In the genomic region with DNA sequence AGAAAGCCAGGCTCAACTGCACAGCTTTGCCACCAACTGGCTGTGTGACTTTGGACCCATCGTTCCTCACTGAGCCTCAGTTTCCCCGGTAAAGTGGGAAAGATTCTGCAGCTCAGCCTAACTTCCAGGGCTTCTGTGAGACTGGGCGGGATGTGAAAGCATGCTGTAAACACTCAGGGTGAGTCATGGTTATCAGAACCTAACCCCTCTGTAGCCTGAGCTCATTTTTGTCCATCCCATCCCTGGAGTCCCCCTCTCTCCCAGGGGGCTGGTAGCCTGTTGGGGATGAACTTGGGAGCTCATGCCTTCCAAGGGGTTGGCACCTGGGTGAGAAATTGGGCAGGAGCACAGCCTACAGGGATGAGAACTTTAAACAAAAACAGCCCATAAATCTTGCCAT, we compare ENCODE assay signal across 9 cellular contexts. TPM values are rescaled to one million over a fixed set of nuclear protein-coding genes. Genes with fewer than 3 reads are reported as not detected.
DNase-seq lines count a peak whose midpoint lies in the region; ATAC-seq and TF ChIP-seq lines count a peak whose summit lies in the region.
"Had no signal": no experiment of that assay in that cellular context is flagged by ENCODE, and none has a peak within 500 bp of the region (broad histone marks: within the 10 kb centered on the region; RNA-seq: fewer than 3 reads in every experiment).

No MANE protein-coding gene starts in this region.

- no peaks in the 10 kb centered on the region for H3K27me3 Mint-ChIP-seq in activated T-cell treated with anti-CD3 and anti-CD28 coated beads, Interleukin-2, amount 50 U/mL, for 4 hours (ENCODE audit: low read depth)
- H3K27me3 Mint-ChIP-seq in activated CD8-positive, alpha-beta T cell treated with anti-CD3 and anti-CD28 coated beads, Interleukin-2, amount 10 ng/mL, durations not matched to agents 7 days and 5 days (ENCODE audit: low read depth), result no peaks in the 10 kb centered on the region

- peaks cover 78% of the 10 kb centered on the region for H3K4me1 Mint-ChIP-seq in activated T-cell treated with anti-CD3 and anti-CD28 coated beads, Interleukin-2, amount 50 U/mL, for 4 hours (ENCODE audit: low read depth)
- H3K4me1 Mint-ChIP-seq in activated CD8-positive, alpha-beta T cell treated with anti-CD3 and anti-CD28 coated beads, Interleukin-2, amount 10 ng/mL, durations not matched to agents 7 days and 5 days (ENCODE audit: low read depth), result peaks cover 74% of the 10 kb centered on the region

- H3K27ac ChIP-seq in hepatocyte (no peak overlapping the region), thoracic aorta (peak overlapping the region in 1 of 2 donors; percentile 67)

- WGBS in hepatocyte (ENCODE audit: low lambda C conversion rate, missing lambda C conversion rate), result 74% methylated on average over 3 of the region's 3 CpGs

- TF ChIP-seq CTCF in hepatocyte (IDR thresholded peaks at IDR 0.05; ENCODE audit: poor library complexity) (no peak), thoracic aorta (IDR thresholded peaks at IDR 0.05) (no peak)

- POLR2A ChIA-PET in activated CD8-positive, alpha-beta T cell treated with anti-CD3 and anti-CD28 coated beads, Interleukin-2, amount 10 ng/mL, durations not matched to agents 7 days and 5 days (lab: Charles Lee), result interaction anchor here (0.5 to 4.7 kb wide), 8 partner anchors 9 to 801 kb away, joined by 3 to 114 read pairs (median 4); a partner anchor contains a TSS

- H3K27ac Mint-ChIP-seq in activated CD8-positive, alpha-beta T cell treated with anti-CD3 and anti-CD28 coated beads, Interleukin-2, amount 10 ng/mL, durations not matched to agents 7 days and 5 days, result peak overlapping the region; percentile 91

- CTCF ChIA-PET in activated CD8-positive, alpha-beta T cell treated with anti-CD3 and anti-CD28 coated beads, Interleukin-2, amount 10 ng/mL, durations not matched to agents 7 days and 5 days (lab: Charles Lee), result interaction anchor here (0.8 to 11.9 kb wide), 5 partner anchors 8 to 96 kb away, joined by 3 to 133 read pairs (median 25); no protein-coding TSS in a partner anchor

- H3K9me2 ChIP-seq in hepatocyte (replicated peaks; ENCODE audit: insufficient read depth), result no peaks in the 10 kb centered on the region

- H3K79me2 ChIP-seq in hepatocyte, result peaks cover 17% of the 10 kb centered on the region

- no peaks in the 10 kb centered on the region for H3K9me3 Mint-ChIP-seq in activated T-cell treated with anti-CD3 and anti-CD28 coated beads, Interleukin-2, amount 50 U/mL, for 4 hours
- no peaks in the 10 kb centered on the region for H3K9me3 Mint-ChIP-seq in activated CD8-positive, alpha-beta T cell treated with anti-CD3 and anti-CD28 coated beads, Interleukin-2, amount 10 ng/mL, durations not matched to agents 7 days and 5 days (ENCODE audit: insufficient read depth)

- no peaks in the 10 kb centered on the region for H3K27me3 ChIP-seq in hepatocyte
- H3K27me3 ChIP-seq in thoracic aorta (replicated peaks; ENCODE audit: insufficient read depth), result no peaks in the 10 kb centered on the region

- H3K36me3 ChIP-seq in hepatocyte (replicated peaks; ENCODE audit: insufficient read depth, low read depth) (no peaks in the 10 kb centered on the region), thoracic aorta (no peaks in the 10 kb centered on the region)

- H3K9me3 ChIP-seq in hepatocyte (ENCODE audit: low read depth), result no peaks in the 10 kb centered on the region
- H3K9me3 ChIP-seq in thoracic aorta, result no peaks in the 10 kb centered on the region

- H3K36me3 Mint-ChIP-seq in activated T-cell treated with anti-CD3 and anti-CD28 coated beads, Interleukin-2, amount 50 U/mL, for 4 hours (ENCODE audit: insufficient read depth), result peaks cover 18% of the 10 kb centered on the region
- peaks cover 69% of the 10 kb centered on the region for H3K36me3 Mint-ChIP-seq in activated CD8-positive, alpha-beta T cell treated with anti-CD3 and anti-CD28 coated beads, Interleukin-2, amount 10 ng/mL, durations not matched to agents 7 days and 5 days (ENCODE audit: low read depth)

- H3K4me2 ChIP-seq in hepatocyte, result peak overlapping the region; percentile 90

- no peak for DNase-seq in activated T-cell treated with anti-CD3 and anti-CD28 coated beads, Interleukin-2, amount 50 U/mL, for 4 hours
- DNase-seq in activated T-cell treated with anti-CD3 and anti-CD28 coated beads, Interleukin-2, amount 50 U/mL, for 1 hour, result no peak
- DNase-seq in activated CD8-positive, alpha-beta T cell treated with anti-CD3 and anti-CD28 coated beads, Interleukin-2, amount 10 ng/mL, durations not matched to agents 7 days and 5 days, result no peak
- DNase-seq in hepatocyte (ENCODE audit: low spot score) (no peak), thoracic aorta (ENCODE audit: low spot score) (no peak), islet precursor cell (no peak)
- DNase-seq: activated CD4-positive, alpha-beta T cell treated with anti-CD3 and anti-CD28 coated beads, Interleukin-2, amount 50 U/mL, for 4 hours had no signal

- peak; percentile 52 to 61 for ATAC-seq in activated T-cell treated with anti-CD3 and anti-CD28 coated beads, Interleukin-2, amount 50 U/mL, for 4 hours
- no peak for ATAC-seq in activated CD8-positive, alpha-beta T cell treated with anti-CD3 and anti-CD28 coated beads, Interleukin-2, amount 10 ng/mL, durations not matched to agents 7 days and 5 days
- ATAC-seq in thoracic aorta (ENCODE audit: insufficient number of reproducible peaks, low FRiP score, low read depth) (no peak), GM21515 (IDR thresholded peaks at IDR 0.05; ENCODE audit: unreplicated experiment) (no peak), HG03159 (IDR thresholded peaks at IDR 0.05; ENCODE audit: unreplicated experiment) (no peak)

- H4K20me1 ChIP-seq in hepatocyte (ENCODE audit: insufficient read depth, poor library complexity, severe bottlenecking), result no peaks in the 10 kb centered on the region

- peak overlapping the region; percentile 89 for H3K4me3 Mint-ChIP-seq in activated T-cell treated with anti-CD3 and anti-CD28 coated beads, Interleukin-2, amount 50 U/mL, for 4 hours
- peak overlapping the region; percentile 85 for H3K4me3 Mint-ChIP-seq in activated CD8-positive, alpha-beta T cell treated with anti-CD3 and anti-CD28 coated beads, Interleukin-2, amount 10 ng/mL, durations not matched to agents 7 days and 5 days

- H2AFZ ChIP-seq in hepatocyte, result no peak overlapping the region

- H3K4me3 ChIP-seq in hepatocyte, result no peak overlapping the region
- H3K4me3 ChIP-seq in thoracic aorta, result peak overlapping the region; percentile 90

- H3K4me1 ChIP-seq in hepatocyte (ENCODE audit: insufficient read depth) (peaks cover 5% of the 10 kb centered on the region), thoracic aorta (ENCODE audit: control insufficient read depth in 1 of 2, low read depth in 2 of 2) (peaks cover 11 to 39% of the 10 kb centered on the region in 2 donors)

RNA-seq across cellular contexts. Expression of a gene that starts 2.3 kb away (rescaled TPM):
- 10 to 100 TPM; 20.0 to 23.0 (median 21.2) TPM for total RNA-seq in activated T-cell treated with anti-CD3 and anti-CD28 coated beads, Interleukin-2, amount 50 U/mL, for 4 hours
- total RNA-seq in activated CD8-positive, alpha-beta T cell treated with anti-CD3 and anti-CD28 coated beads, Interleukin-2, amount 10 ng/mL, durations not matched to agents 7 days and 5 days, result 10 to 100 TPM; 87.6 to 92.7 TPM
- 22.4 and 28.7 TPM in 2 replicates for total RNA-seq in hepatocyte
- polyA plus RNA-seq in hepatocyte, result 23.6 and 27.3 TPM in 2 replicates
- total RNA-seq in thoracic aorta, result 10 to 100 TPM; 39.1 to 75.3 TPM

RNA-seq across cellular contexts. Expression of a gene that starts 31.4 kb away (rescaled TPM):
- total RNA-seq in activated T-cell treated with anti-CD3 and anti-CD28 coated beads, Interleukin-2, amount 50 U/mL, for 4 hours, result 1 to 10 TPM; 8.1 to 9.9 (median 9.0) TPM
- 10 to 100 TPM; 19.5 to 19.6 TPM for total RNA-seq in activated CD8-positive, alpha-beta T cell treated with anti-CD3 and anti-CD28 coated beads, Interleukin-2, amount 10 ng/mL, durations not matched to agents 7 days and 5 days
- total RNA-seq in hepatocyte, result 27.6 and 28.3 TPM in 2 replicates
- 11.4 and 14.9 TPM in 2 replicates for polyA plus RNA-seq in hepatocyte
- total RNA-seq in thoracic aorta, result 10 to 100 TPM; 26.1 to 32.1 TPM

Comparison
In these comparisons a context has a peak if more than half of its experiments do, and no peak if none do; other contexts are left out.
1. ATAC-seq: peak in activated T-cell treated with anti-CD3 and anti-CD28 coated beads, Interleukin-2, amount 50 U/mL, for 4 hours (2 of 2); none in activated CD8-positive, alpha-beta T cell treated with anti-CD3 and anti-CD28 coated beads, Interleukin-2, amount 10 ng/mL, durations not matched to agents 7 days and 5 days (single experiment), thoracic aorta (single experiment), GM21515 (single experiment) and HG03159 (single experiment).